Comparison of ENCODE assay signal across 25 cellular contexts in genomic region chr1:74245168-74245753, GRCh38. TPM values are rescaled to one million over a fixed set of nuclear protein-coding genes. Genes with fewer than 3 reads are reported as not detected.
DNase-seq lines count a peak whose midpoint lies in the region; ATAC-seq lines count a peak whose summit lies in the region.
"Had no signal": no experiment of that assay in that cellular context is flagged by ENCODE, and none has a peak within 500 bp of the region (broad histone marks: within the 10 kb centered on the region; RNA-seq: fewer than 3 reads in every experiment).

No MANE protein-coding gene starts in this region.

- H3K27me3 ChIP-seq in ectodermal cell (ENCODE audit: control insufficient read depth, insufficient read depth, low read length, poor library complexity, severe bottlenecking): no peaks in the 10 kb centered on the region
- H3K27me3 ChIP-seq: ascending aorta, BLaER1, esophagus squamous epithelium, gastrocnemius medialis, Peyer's patch had no signal

- no peaks in the 10 kb centered on the region for H3K36me3 ChIP-seq in ectodermal cell (ENCODE audit: control insufficient read depth, insufficient read depth, low read length)
- H3K36me3 ChIP-seq: ascending aorta, BLaER1, esophagus squamous epithelium, gastrocnemius medialis, Peyer's patch had no signal

- 0% methylated on average over 2 of the region's 2 CpGs for WGBS in ectodermal cell, 2 experiments

- DNase-seq in ELF-1 (ENCODE audit: low read depth, low spot score) (peak; percentile 71), NCI-H128 (lab: John Stamatoyannopoulos, UW; ENCODE audit: unreplicated experiment) (peak; percentile 25), iPS-NIHi11 (ENCODE audit: low spot score) (peak; percentile 58), NCI-H1436 treated with DMSO at 0.1 percent for 48 hours (lab: John Stamatoyannopoulos, UW) (no peak), occipital lobe (lab: John Stamatoyannopoulos, UW) (no peak)
- DNase-seq: ACHN; activated CD4-positive, alpha-beta T cell treated with anti-CD3 and anti-CD28 coated beads, Interleukin-2, amount 10 ng/mL, durations not matched to agents 24 days and 14 days; activated CD8-positive, alpha-beta memory T cell treated with anti-CD3 and anti-CD28 coated beads, Interleukin-2, amount 10 ng/mL, durations not matched to agents 7 days and 5 days; esophagus squamous epithelium; gastrocnemius medialis; GOT3; KBM-7; midbrain; MM.1S; natural killer cell; NCI-H1694 treated with DMSO at 0.1 percent for 48 hours; NCI-H446 treated with DMSO at 0.1 percent for 48 hours; Peyer's patch; T-helper 2 cell had no signal

- no peak for ATAC-seq in HG03378 (IDR thresholded peaks at IDR 0.05; ENCODE audit: unreplicated experiment)
- no peak for ATAC-seq in GM18519 (IDR thresholded peaks at IDR 0.05; ENCODE audit: low FRiP score, unreplicated experiment)
- ATAC-seq: activated CD8-positive, alpha-beta memory T cell treated with anti-CD3 and anti-CD28 coated beads, Interleukin-2, amount 10 ng/mL, durations not matched to agents 7 days and 5 days; gastrocnemius medialis; natural killer cell had no signal

- H3K4me3 ChIP-seq in ectodermal cell (ENCODE audit: insufficient read depth, low read depth, low read length): no peak overlapping the region
- H3K4me3 ChIP-seq: ascending aorta, BLaER1, esophagus squamous epithelium, gastrocnemius medialis, Peyer's patch had no signal

- H3K27ac ChIP-seq in ectodermal cell (ENCODE audit: insufficient read depth, low read depth, low read length, poor library complexity, severe bottlenecking): peak overlapping the region; percentile 64
- H3K27ac ChIP-seq: ascending aorta, BLaER1, esophagus squamous epithelium, gastrocnemius medialis, Peyer's patch had no signal

- H3K9me3 ChIP-seq in ectodermal cell (ENCODE audit: control insufficient read depth, low read length): peaks cover 4% of the 10 kb centered on the region
- H3K9me3 ChIP-seq: ascending aorta, esophagus squamous epithelium, gastrocnemius medialis, Peyer's patch had no signal

- peaks cover 21% of the 10 kb centered on the region for H3K4me1 ChIP-seq in ectodermal cell (ENCODE audit: control insufficient read depth, insufficient read depth, low read length)
- H3K4me1 ChIP-seq: BLaER1, esophagus squamous epithelium, gastrocnemius medialis, Peyer's patch had no signal

RNA-seq across cellular contexts. Expression of gene TNNI3K, which starts 10.1 kb away (rescaled TPM):
- polyA plus RNA-seq in ectodermal cell (2013, experiment 1 of 4): not detected
- polyA plus RNA-seq in ectodermal cell (2013, experiment 2 of 4): not detected
- not detected for polyA plus RNA-seq in ectodermal cell (2013, experiment 3 of 4)
- 1.5 TPM for polyA plus RNA-seq in ectodermal cell (2013, experiment 4 of 4)
- total RNA-seq in occipital lobe: 23.4 TPM
- total RNA-seq: activated CD4-positive, alpha-beta T cell treated with anti-CD3 and anti-CD28 coated beads, Interleukin-2, amount 10 ng/mL, durations not matched to agents 24 days and 14 days; activated CD8-positive, alpha-beta memory T cell treated with anti-CD3 and anti-CD28 coated beads, Interleukin-2, amount 10 ng/mL, durations not matched to agents 7 days and 5 days; Daoy had no signal

RNA-seq across cellular contexts. Expression of gene FPGT, which starts 47.2 kb away (rescaled TPM):
- polyA plus RNA-seq in ectodermal cell (2013, experiment 1 of 4): 11.6 TPM
- polyA plus RNA-seq in ectodermal cell (2013, experiment 2 of 4): 15.7 TPM
- polyA plus RNA-seq in ectodermal cell (2013, experiment 3 of 4): 9.3 TPM
- polyA plus RNA-seq in ectodermal cell (2013, experiment 4 of 4): 11.3 TPM
- 32.9 TPM for total RNA-seq in occipital lobe

RNA-seq across cellular contexts. Expression of gene LRRIQ3, which starts 47.3 kb away (rescaled TPM):
- polyA plus RNA-seq in ectodermal cell (2013, experiment 1 of 4): 0.94 TPM
- 0.78 TPM for polyA plus RNA-seq in ectodermal cell (2013, experiment 2 of 4)
- polyA plus RNA-seq in ectodermal cell (2013, experiment 3 of 4): 1.4 TPM
- 0.89 TPM for polyA plus RNA-seq in ectodermal cell (2013, experiment 4 of 4)
- 1.9 TPM for total RNA-seq in occipital lobe
- total RNA-seq: ascending aorta had no signal

Comparison
In these comparisons a context has a peak if more than half of its experiments do, and no peak if none do; other contexts are left out.
1. DNase-seq: peak in ELF-1 (single experiment), NCI-H128 (single experiment) and iPS-NIHi11 (single experiment); none in NCI-H1436 treated with DMSO at 0.1 percent for 48 hours (single experiment) and occipital lobe (single experiment).